9 cellular contexts compared by ENCODE assay signal in the genomic region with DNA sequence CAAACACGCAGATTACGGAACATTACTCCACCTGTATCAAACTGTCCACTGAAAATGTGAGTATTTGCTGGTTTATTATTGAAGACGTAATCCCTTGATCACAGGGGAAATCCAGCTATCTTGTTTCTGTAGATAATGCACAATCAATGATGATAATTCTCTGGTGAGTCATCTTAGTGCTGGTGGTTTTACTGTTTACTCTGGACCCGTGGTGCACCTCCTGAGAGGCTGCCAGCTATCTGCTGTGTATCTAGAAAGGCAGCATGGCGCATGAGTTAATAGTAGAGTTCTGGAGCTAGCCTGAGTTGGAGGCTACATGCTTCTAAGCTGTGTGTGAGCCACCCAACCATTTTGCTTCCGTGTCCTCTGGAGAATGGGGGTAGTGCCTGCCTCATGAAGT. TPM values are rescaled to one million over a fixed set of nuclear protein-coding genes. Genes with fewer than 3 reads are reported as not detected.
DNase-seq lines count a peak whose midpoint lies in the region; ATAC-seq lines count a peak whose summit lies in the region.
"Had no signal": no experiment of that assay in that cellular context is flagged by ENCODE, and none has a peak within 500 bp of the region (broad histone marks: within the 10 kb centered on the region; RNA-seq: fewer than 3 reads in every experiment).

No MANE protein-coding gene starts in this region.

- no peaks in the 10 kb centered on the region for H3K9me3 ChIP-seq in adipocyte (ENCODE audit: control insufficient read depth, low read length)

- peak in 1 of 2 donors; percentile 81 for ATAC-seq in natural killer cell treated with Interleukin-12 subunit alpha and Interleukin-12 subunit beta and Interleukin-15 and Interleukin-18, amount 100 ng/mL, for 72 hours

- H3K36me3 Mint-ChIP-seq in natural killer cell treated with Interleukin-12 subunit alpha and Interleukin-12 subunit beta and Interleukin-15 and Interleukin-18, amount 100 ng/mL, for 72 hours: peaks cover 40% of the 10 kb centered on the region

- H3K9me3 Mint-ChIP-seq in natural killer cell treated with Interleukin-12 subunit alpha and Interleukin-12 subunit beta and Interleukin-15 and Interleukin-18, amount 100 ng/mL, for 72 hours: no peaks in the 10 kb centered on the region

- H3K4me1 Mint-ChIP-seq in natural killer cell treated with Interleukin-12 subunit alpha and Interleukin-12 subunit beta and Interleukin-15 and Interleukin-18, amount 100 ng/mL, for 72 hours (ENCODE audit: low read depth in 2 of 2): peaks cover 12 to 67% of the 10 kb centered on the region in 2 donors

- no peak overlapping the region for H3K4me3 ChIP-seq in adipocyte (ENCODE audit: low read length)

- H3K36me3 ChIP-seq in adipocyte (ENCODE audit: control insufficient read depth, insufficient read depth, low read length, severe bottlenecking): no peaks in the 10 kb centered on the region

- H3K27me3 ChIP-seq in adipocyte (replicated peaks; ENCODE audit: control insufficient read depth, insufficient read depth, low read length): no peaks in the 10 kb centered on the region

- peak overlapping the region; percentile 30 to 93 for H3K27ac Mint-ChIP-seq in natural killer cell treated with Interleukin-12 subunit alpha and Interleukin-12 subunit beta and Interleukin-15 and Interleukin-18, amount 100 ng/mL, for 72 hours

- H3K4me1 ChIP-seq in adipocyte (ENCODE audit: control insufficient read depth, insufficient read depth, low read length): no peaks in the 10 kb centered on the region

- DNase-seq in GM03348 (ENCODE audit: low spot score): peak; percentile 27
- peak; percentile 51 for DNase-seq in NCI-H2196 (lab: John Stamatoyannopoulos, UW; ENCODE audit: unreplicated experiment)
- peak; percentile 27 for DNase-seq in adipocyte (ENCODE audit: low read depth)
- DNase-seq in natural killer cell treated with Interleukin-12 subunit alpha and Interleukin-12 subunit beta and Interleukin-15 and Interleukin-18, amount 100 ng/mL, for 72 hours (ENCODE audit: low spot score): no peak
- no peak for DNase-seq in SW 1271 (lab: John Stamatoyannopoulos, UW)
- DNase-seq in cerebellar nuclear complex (lab: John Stamatoyannopoulos, UW): no peak
- DNase-seq in NCI-H1694 (lab: John Stamatoyannopoulos, UW): no peak
- no peak for DNase-seq in NCI-H524 treated with DMSO at 0.1 percent for 48 hours (lab: John Stamatoyannopoulos, UW)

- no peak overlapping the region for H3K9ac ChIP-seq in adipocyte (ENCODE audit: low read length)
- H3K9ac ChIP-seq: parathyroid adenoma had no signal

- no peaks in the 10 kb centered on the region for H3K27me3 Mint-ChIP-seq in natural killer cell treated with Interleukin-12 subunit alpha and Interleukin-12 subunit beta and Interleukin-15 and Interleukin-18, amount 100 ng/mL, for 72 hours

- peak overlapping the region; percentile 85 for H3K4me3 Mint-ChIP-seq in natural killer cell treated with Interleukin-12 subunit alpha and Interleukin-12 subunit beta and Interleukin-15 and Interleukin-18, amount 100 ng/mL, for 72 hours

RNA-seq across cellular contexts. Expression of a gene that starts 6.5 kb away (rescaled TPM):
- 100 to 1,000 TPM in 1 of 2 donors, 10 to 100 TPM in 1; 26.5 to 102 TPM for total RNA-seq in natural killer cell treated with Interleukin-12 subunit alpha and Interleukin-12 subunit beta and Interleukin-15 and Interleukin-18, amount 100 ng/mL, for 72 hours

RNA-seq across cellular contexts. Expression of a gene that starts 17.0 kb away (rescaled TPM):
- 10 to 100 TPM; 48.2 to 62.2 TPM for total RNA-seq in natural killer cell treated with Interleukin-12 subunit alpha and Interleukin-12 subunit beta and Interleukin-15 and Interleukin-18, amount 100 ng/mL, for 72 hours

RNA-seq across cellular contexts. Expression of a gene that starts 36.7 kb away (rescaled TPM):
- total RNA-seq in natural killer cell treated with Interleukin-12 subunit alpha and Interleukin-12 subunit beta and Interleukin-15 and Interleukin-18, amount 100 ng/mL, for 72 hours: 100 to 1,000 TPM; 166 to 201 TPM

Comparison
In these comparisons a context has a peak if more than half of its experiments do, and no peak if none do; other contexts are left out.
1. DNase-seq: peak in GM03348 (single experiment), NCI-H2196 (single experiment) and adipocyte (single experiment); none in natural killer cell treated with Interleukin-12 subunit alpha and Interleukin-12 subunit beta and Interleukin-15 and Interleukin-18, amount 100 ng/mL, for 72 hours (single experiment), SW 1271 (0 of 2), cerebellar nuclear complex (0 of 2), NCI-H1694 (single experiment) and NCI-H524 treated with DMSO at 0.1 percent for 48 hours (single experiment).